10 cellular contexts compared by ENCODE assay signal in genomic region chr2:190695739-190696138, GRCh38.
DNase-seq lines count a peak whose midpoint lies in the region; ATAC-seq, FAIRE-seq and TF ChIP-seq lines count a peak whose summit lies in the region.
"Had no signal": no experiment of that assay in that cellular context is flagged by ENCODE, and none has a peak within 500 bp of the region (broad histone marks: within the 10 kb centered on the region; RNA-seq: fewer than 3 reads in every experiment).

No MANE protein-coding gene starts in this region.

- TF ChIP-seq CTCF in GM12865 (IDR thresholded peaks at IDR 0.05; ENCODE audit: insufficient read depth, low read depth, low read length, missing control alignments) (no peak), epithelial cell of esophagus (IDR thresholded peaks at IDR 0.05; ENCODE audit: insufficient read depth, low read depth, low read length, missing control alignments) (no peak)

- no peak overlapping the region for H3K4me3 ChIP-seq in GM12865 (ENCODE audit: low read depth, low read length)
- H3K4me3 ChIP-seq in epithelial cell of esophagus (ENCODE audit: low read length) = no peak overlapping the region
- H3K4me3 ChIP-seq: right lobe of liver had no signal

- peak; percentile 67 for ATAC-seq in GM18867 (IDR thresholded peaks at IDR 0.05; ENCODE audit: unreplicated experiment)
- ATAC-seq in HG03460 (IDR thresholded peaks at IDR 0.05; ENCODE audit: unreplicated experiment) = no peak

- peak; percentile 49 for FAIRE-seq in HTR-8/SVneo (lab: Jason Lieb, UNC)

- DNase-seq in GM12865 (ENCODE audit: low read depth) = peak; percentile 34
- no peak for DNase-seq in HTR-8/SVneo (ENCODE audit: insufficient read length, low spot score)
- DNase-seq in epithelial cell of esophagus (ENCODE audit: low read depth) = peak; percentile 24
- no peak for DNase-seq in DMS114 treated with DMSO at 0.1 percent for 48 hours (lab: John Stamatoyannopoulos, UW; ENCODE audit: unreplicated experiment)
- no peak for DNase-seq in NCI-H1048 (lab: John Stamatoyannopoulos, UW)
- no peak for DNase-seq in SIG-M5 treated with dmso at 0.1 percent for 504 hours (lab: John Stamatoyannopoulos, UW; ENCODE audit: unreplicated experiment)
- DNase-seq: NCI-H2029 treated with DMSO at 0.1 percent for 48 hours, right lobe of liver had no signal

Comparison
In these comparisons a context has a peak if more than half of its experiments do, and no peak if none do; other contexts are left out.
1. DNase-seq: peak in GM12865 (single experiment) and epithelial cell of esophagus (single experiment); none in HTR-8/SVneo (single experiment), DMS114 treated with DMSO at 0.1 percent for 48 hours (single experiment), NCI-H1048 (single experiment) and SIG-M5 treated with dmso at 0.1 percent for 504 hours (single experiment).